In the genomic region with DNA sequence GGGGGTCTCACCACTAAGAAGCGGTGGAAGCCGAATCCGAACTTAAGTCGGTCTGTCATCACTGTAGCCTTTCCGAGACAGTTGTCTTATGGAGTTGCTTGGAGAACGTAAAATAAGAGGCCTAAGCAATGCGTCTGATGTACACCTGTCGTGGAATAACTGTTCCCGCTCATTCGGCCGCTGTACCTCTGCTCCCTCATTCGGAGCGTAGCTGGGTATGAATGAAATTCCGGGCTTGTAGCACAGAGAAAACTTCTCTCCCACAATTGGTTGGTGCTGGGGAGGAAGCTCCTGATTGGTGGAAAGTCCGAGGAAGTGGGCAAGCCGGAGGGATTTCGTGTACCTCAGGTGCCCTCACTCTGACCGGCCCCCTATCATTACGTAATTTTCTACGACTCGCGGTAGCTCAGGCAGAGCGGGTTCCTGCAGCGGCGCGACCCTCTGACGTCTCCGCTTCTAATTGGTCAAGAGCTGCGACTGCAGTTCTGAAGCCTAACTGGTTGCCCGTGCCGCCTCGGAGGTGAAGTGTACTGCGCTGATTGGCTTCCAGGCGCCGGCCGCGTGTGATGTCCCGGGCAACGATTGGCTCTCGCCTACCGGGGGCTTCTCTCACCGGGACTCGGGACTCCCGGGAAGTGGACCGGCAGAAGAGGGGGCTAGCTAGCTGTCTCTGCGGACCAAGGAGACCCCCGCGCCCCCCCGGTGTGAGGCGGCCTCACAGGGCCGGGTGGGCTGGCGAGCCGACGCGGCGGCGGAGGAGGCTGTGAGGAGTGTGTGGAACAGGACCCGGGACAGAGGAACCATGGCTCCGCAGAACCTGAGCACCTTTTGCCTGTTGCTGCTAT, we compare ENCODE assay signal across 8 cellular contexts. TPM values are rescaled to one million over a fixed set of nuclear protein-coding genes. Genes with fewer than 3 reads are reported as not detected.
DNase-seq lines count a peak whose midpoint lies in the region; ATAC-seq and TF ChIP-seq lines count a peak whose summit lies in the region.

A gene (plus strand): TSS at position 625 of the 845 bp plus-strand sequence. CDS start 178 bp downstream, at position 803.

- H3K27ac ChIP-seq in angular gyrus (ENCODE audit: low read depth, low read length), result peak within 1 kb of the TSS; percentile 84
- peak within 1 kb of the TSS; percentile 92 for H3K27ac ChIP-seq in left ventricle myocardium inferior (replicated peaks)

- no peaks in the 10 kb centered on the region for H3K27me3 Mint-ChIP-seq in progenitor cell of endocrine pancreas

- intact Hi-C loops in left ventricle myocardium inferior (cut with micrococcal nuclease), result no loop called here

- peak; percentile 88 for ATAC-seq in GM18498 (IDR thresholded peaks at IDR 0.05; ENCODE audit: unreplicated experiment)
- ATAC-seq in HG02938 (IDR thresholded peaks at IDR 0.05; ENCODE audit: unreplicated experiment), result peak; percentile 87

- H3K36me3 Mint-ChIP-seq in progenitor cell of endocrine pancreas (ENCODE audit: insufficient read depth), result peaks cover 7% of the 10 kb centered on the region

- H3K36me3 ChIP-seq in left ventricle myocardium inferior, result peaks cover 24% of the 10 kb centered on the region

- no peak for TF ChIP-seq CTCF in left ventricle myocardium inferior (IDR thresholded peaks at IDR 0.05; ENCODE audit: borderline replicate concordance)
- TF ChIP-seq CTCF in progenitor cell of endocrine pancreas (IDR thresholded peaks at IDR 0.05; ENCODE audit: unreplicated experiment), result no peak

- H3K4me1 ChIP-seq in left ventricle myocardium inferior, result peaks cover 52% of the 10 kb centered on the region

- no peaks in the 10 kb centered on the region for H3K9me3 ChIP-seq in left ventricle myocardium inferior (replicated peaks)

- H3K27me3 ChIP-seq in left ventricle myocardium inferior (ENCODE audit: low read depth), result no peaks in the 10 kb centered on the region

- H3K9me3 Mint-ChIP-seq in progenitor cell of endocrine pancreas (ENCODE audit: low read depth), result no peaks in the 10 kb centered on the region

- peak within 1 kb of the TSS; percentile 98 for H3K27ac Mint-ChIP-seq in progenitor cell of endocrine pancreas

- H3K4me3 ChIP-seq in left ventricle myocardium inferior, result peak within 1 kb of the TSS; percentile 93

- peaks cover 26% of the 10 kb centered on the region for H3K4me1 Mint-ChIP-seq in progenitor cell of endocrine pancreas (ENCODE audit: low read depth)

- peak; percentile 89 to 97 for DNase-seq in NCI-H187 (lab: John Stamatoyannopoulos, UW)
- DNase-seq in T-helper 2 cell, result peak; percentile 93 to 100 (median 98)
- DNase-seq in left ventricle myocardium inferior, result peak; percentile 99
- peak; percentile 98 for DNase-seq in progenitor cell of endocrine pancreas (ENCODE audit: low spot score, unreplicated experiment)
- peak; percentile 99 for DNase-seq in ureter (ENCODE audit: low spot score)

- peak within 1 kb of the TSS; percentile 92 for H3K4me3 Mint-ChIP-seq in progenitor cell of endocrine pancreas (ENCODE audit: low read depth)

RNA-seq across cellular contexts. Expression of the gene that starts here (rescaled TPM):
- total RNA-seq in left ventricle myocardium inferior, result 24.6 TPM
- 53.4 and 63.7 TPM in 2 replicates for total RNA-seq in progenitor cell of endocrine pancreas
- total RNA-seq in ureter, result 30.0 TPM

Comparison
In these comparisons a context has a peak if more than half of its experiments do, and no peak if none do; other contexts are left out.
1. Peak in every context shown above with its lines: DNase-seq, ATAC-seq, H3K4me3 ChIP-seq and H3K27ac ChIP-seq.